1 cellular context compared by ENCODE assay signal in genomic region chr1:25912076-25912831, GRCh38.
TF ChIP-seq lines count a peak whose summit lies in the region.

No MANE protein-coding gene starts in this region.

TF ChIP-seq in IMR-90, 13 proteins besides CTCF, POLR2A, EP300 and RAD21 (continued from another document):
- TF ChIP-seq, protein P1, sequence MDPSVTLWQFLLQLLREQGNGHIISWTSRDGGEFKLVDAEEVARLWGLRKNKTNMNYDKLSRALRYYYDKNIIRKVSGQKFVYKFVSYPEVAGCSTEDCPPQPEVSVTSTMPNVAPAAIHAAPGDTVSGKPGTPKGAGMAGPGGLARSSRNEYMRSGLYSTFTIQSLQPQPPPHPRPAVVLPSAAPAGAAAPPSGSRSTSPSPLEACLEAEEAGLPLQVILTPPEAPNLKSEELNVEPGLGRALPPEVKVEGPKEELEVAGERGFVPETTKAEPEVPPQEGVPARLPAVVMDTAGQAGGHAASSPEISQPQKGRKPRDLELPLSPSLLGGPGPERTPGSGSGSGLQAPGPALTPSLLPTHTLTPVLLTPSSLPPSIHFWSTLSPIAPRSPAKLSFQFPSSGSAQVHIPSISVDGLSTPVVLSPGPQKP (IDR thresholded peaks at IDR 0.05; ENCODE audit: borderline replicate concordance, low read depth, low read length), result no peak
- no peak for TF ChIP-seq SMC3 (IDR thresholded peaks at IDR 0.05; ENCODE audit: low read depth, low read length)
- TF ChIP-seq RCOR1 (IDR thresholded peaks at IDR 0.05; ENCODE audit: insufficient replicate concordance, low read length), result no peak
